In genomic region chr7:113918946-113919345, GRCh38 we compare ENCODE assay signal across 15 cellular contexts. TPM values are rescaled to one million over a fixed set of nuclear protein-coding genes. Genes with fewer than 3 reads are reported as not detected.
DNase-seq lines count a peak whose midpoint lies in the region; ATAC-seq, FAIRE-seq and TF ChIP-seq lines count a peak whose summit lies in the region.
"Had no signal": no experiment of that assay in that cellular context is flagged by ENCODE, and none has a peak within 500 bp of the region (broad histone marks: within the 10 kb centered on the region; RNA-seq: fewer than 3 reads in every experiment).

A gene with protein sequence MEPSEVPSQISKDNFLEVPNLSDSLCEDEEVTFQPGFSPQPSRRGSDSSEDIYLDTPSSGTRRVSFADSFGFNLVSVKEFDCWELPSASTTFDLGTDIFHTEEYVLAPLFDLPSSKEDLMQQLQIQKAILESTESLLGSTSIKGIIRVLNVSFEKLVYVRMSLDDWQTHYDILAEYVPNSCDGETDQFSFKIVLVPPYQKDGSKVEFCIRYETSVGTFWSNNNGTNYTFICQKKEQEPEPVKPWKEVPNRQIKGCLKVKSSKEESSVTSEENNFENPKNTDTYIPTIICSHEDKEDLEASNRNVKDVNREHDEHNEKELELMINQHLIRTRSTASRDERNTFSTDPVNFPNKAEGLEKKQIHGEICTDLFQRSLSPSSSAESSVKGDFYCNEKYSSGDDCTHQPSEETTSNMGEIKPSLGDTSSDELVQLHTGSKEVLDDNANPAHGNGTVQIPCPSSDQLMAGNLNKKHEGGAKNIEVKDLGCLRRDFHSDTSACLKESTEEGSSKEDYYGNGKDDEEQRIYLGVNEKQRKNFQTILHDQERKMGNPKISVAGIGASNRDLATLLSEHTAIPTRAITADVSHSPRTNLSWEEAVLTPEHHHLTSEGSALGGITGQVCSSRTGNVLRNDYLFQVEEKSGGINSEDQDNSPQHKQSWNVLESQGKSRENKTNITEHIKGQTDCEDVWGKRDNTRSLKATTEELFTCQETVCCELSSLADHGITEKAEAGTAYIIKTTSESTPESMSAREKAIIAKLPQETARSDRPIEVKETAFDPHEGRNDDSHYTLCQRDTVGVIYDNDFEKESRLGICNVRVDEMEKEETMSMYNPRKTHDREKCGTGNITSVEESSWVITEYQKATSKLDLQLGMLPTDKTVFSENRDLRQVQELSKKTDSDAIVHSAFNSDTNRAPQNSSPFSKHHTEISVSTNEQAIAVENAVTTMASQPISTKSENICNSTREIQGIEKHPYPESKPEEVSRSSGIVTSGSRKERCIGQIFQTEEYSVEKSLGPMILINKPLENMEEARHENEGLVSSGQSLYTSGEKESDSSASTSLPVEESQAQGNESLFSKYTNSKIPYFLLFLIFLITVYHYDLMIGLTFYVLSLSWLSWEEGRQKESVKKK (minus strand): TSS chr7:113919009. CDS start chr7:113918996, 13 bp downstream.

- H3K27ac ChIP-seq in HCT116 (ENCODE audit: low read depth, low read length) (no peak within 1 kb of the TSS), heart left ventricle (peak within 1 kb of the TSS; percentile 52 to 89 (median 74))
- H3K27ac ChIP-seq: neutrophil, upper lobe of left lung had no signal

- no peak within 1 kb of the TSS for H2AFZ ChIP-seq in HCT116 (ENCODE audit: low read depth, low read length, poor library complexity, severe bottlenecking)

- H3K79me2 ChIP-seq in HCT116 (ENCODE audit: insufficient read depth, low read length), result no peaks in the 10 kb centered on the region

- no peak for TF ChIP-seq RAD21 in HCT116 (IDR thresholded peaks at IDR 0.05; ENCODE audit: low read depth)

- H3K4me2 ChIP-seq in HCT116 (ENCODE audit: low read length), result no peak within 1 kb of the TSS

- RAD21 ChIA-PET in HCT116 (lab: Charles Lee; ENCODE audit: low non-redundant PET in 1 of 2, low total read pairs in 2 of 2, uncharacterized antibody in 2 of 2, unreplicated experiment in 2 of 2), result no interaction called here

- no peak within 1 kb of the TSS for H3K9ac ChIP-seq in HCT116 (ENCODE audit: low read length)

- ATAC-seq in HCT116 (0 out of 2 replicates have a peak, but pooled peaks have one; percentile 52), heart left ventricle (peak; percentile 96 to 97 (median 96))
- ATAC-seq: left lobe of liver had no signal

- intact Hi-C loops in HCT116 (cut with micrococcal nuclease) (no loop called here), heart left ventricle (cut with DNase I) (loop anchor here in 5 of 10 donors (5.0 to 10.0 kb wide), 4 partner anchors 124 to 147 kb away; no protein-coding TSS in a partner anchor), Calu3 (cut with micrococcal nuclease; ENCODE audit: unreplicated experiment) (no loop called here)

- H3K9me3 ChIP-seq in HCT116 (ENCODE audit: control insufficient read depth in 1 of 2, insufficient read depth in 1 of 2, low read depth in 1 of 2, low read length in 2 of 2) (no peaks in the 10 kb centered on the region), heart left ventricle (no peaks in the 10 kb centered on the region)
- H3K9me3 ChIP-seq: neutrophil, upper lobe of left lung had no signal

- no peaks in the 10 kb centered on the region for H3K9me2 ChIP-seq in HCT116 (ENCODE audit: insufficient read depth)

- no peaks in the 10 kb centered on the region for H3K27me3 Mint-ChIP-seq in Calu3 (ENCODE audit: unreplicated experiment)

- WGBS in heart left ventricle, 4 donors, result 6 to 16% (median 12%) methylated on average over 2 of the region's 2 CpGs

- POLR2A ChIA-PET in HCT116 (lab: Charles Lee), result no interaction called here

- peak; percentile 11 for FAIRE-seq in A204.1 (lab: Jason Lieb, UNC)
- no peak for FAIRE-seq in RCC 7860 (lab: Jason Lieb, UNC)

- no peak for TF ChIP-seq POLR2A in HCT116 (IDR thresholded peaks at IDR 0.05; ENCODE audit: borderline replicate concordance, extremely low read depth, insufficient read depth, insufficient read length)
- TF ChIP-seq POLR2A in heart left ventricle (IDR thresholded peaks at IDR 0.05), result no peak

- no TSS peak for BruUV-seq in HCT116 (replicated peaks; lab: Mats Ljungman, UMichigan)
- no TSS peak for BruUV-seq in Calu3 (replicated peaks; lab: Mats Ljungman, UMichigan)

- H3K36me3 ChIP-seq in HCT116 (ENCODE audit: control insufficient read depth in 1 of 2, insufficient read depth in 2 of 2, low read length in 2 of 2), result no peaks in the 10 kb centered on the region
- H3K36me3 ChIP-seq in heart left ventricle, result no peaks in the 10 kb centered on the region
- H3K36me3 ChIP-seq: neutrophil, upper lobe of left lung had no signal

- H3K9me3 Mint-ChIP-seq in Calu3 (ENCODE audit: low read depth, unreplicated experiment), result no peaks in the 10 kb centered on the region

- H3K27me3 ChIP-seq in HCT116 (ENCODE audit: insufficient read depth, low read length) (no peaks in the 10 kb centered on the region), heart left ventricle (no peaks in the 10 kb centered on the region)
- H3K27me3 ChIP-seq: neutrophil, upper lobe of left lung had no signal

- no peak within 1 kb of the TSS for H3K4me3 Mint-ChIP-seq in Calu3 (ENCODE audit: low read depth, unreplicated experiment)

- no peaks in the 10 kb centered on the region for H3K36me3 Mint-ChIP-seq in Calu3 (ENCODE audit: insufficient read depth, unreplicated experiment)

- no peaks in the 10 kb centered on the region for H4K20me1 ChIP-seq in HCT116 (ENCODE audit: insufficient read depth)

- CTCF ChIA-PET in HCT116 (lab: Charles Lee) (no interaction called here), Calu3 (lab: Charles Lee) (no interaction called here)

- DNase-seq in HCT116 (ENCODE audit: low read depth, low spot score) (no peak), NCI-H69 (lab: John Stamatoyannopoulos, UW) (peak; percentile 24), heart left ventricle (peak in 2 of 5 donors; percentile 40 to 44), GM03348 (ENCODE audit: low spot score) (no peak), HUDEP-2 (lab: John Stamatoyannopoulos, UW; ENCODE audit: unreplicated experiment in 76 of 76) (no peak), Calu3 (no peak), RCC 7860 (ENCODE audit: low spot score) (no peak)
- DNase-seq: activated T-cell treated with anti-CD3 and anti-CD28 coated beads for 4 hours, amygdala, NCI-H226, upper lobe of left lung had no signal

- TF ChIP-seq CTCF in HCT116 (IDR thresholded peaks at IDR 0.05 in 2 of 3, conservative IDR thresholded peaks at IDR 0.05 in 1 of 3; ENCODE audit: borderline replicate concordance in 1 of 3, insufficient read depth in 1 of 3, low read depth in 2 of 3, low read length in 2 of 3), result peak in 1 of 3 experiments; percentile 7; a peak in 2 of 6 replicates
- peak in 10 of 12 donors; percentile 10 to 51 (median 34) for TF ChIP-seq CTCF in heart left ventricle (IDR thresholded peaks at IDR 0.05)
- no peak for TF ChIP-seq CTCF in Calu3 (IDR thresholded peaks at IDR 0.05; ENCODE audit: unreplicated experiment)

- H3K4me1 ChIP-seq in HCT116 (ENCODE audit: control insufficient read depth in 1 of 2, insufficient read depth in 2 of 2, low read length in 2 of 2) (no peaks in the 10 kb centered on the region), heart left ventricle (peaks cover 0 to 5% (median 0%) of the 10 kb centered on the region in 12 donors)
- H3K4me1 ChIP-seq: upper lobe of left lung had no signal

- H3K4me3 ChIP-seq in HCT116 (replicated peaks in 1 of 2; ENCODE audit: low read depth in 1 of 2, low read length in 2 of 2) (no peak within 1 kb of the TSS), heart left ventricle (peak within 1 kb of the TSS; percentile 3 to 62 (median 50))
- H3K4me3 ChIP-seq: upper lobe of left lung had no signal

- H3K27ac Mint-ChIP-seq in Calu3 (ENCODE audit: unreplicated experiment), result no peak within 1 kb of the TSS

- no peaks in the 10 kb centered on the region for H3K4me1 Mint-ChIP-seq in Calu3 (ENCODE audit: low read depth, unreplicated experiment)

TF ChIP-seq in HCT116, 20 proteins besides CTCF, POLR2A, EP300 and RAD21 (continues in another document):
- no peak for TF ChIP-seq FOSL1 (IDR thresholded peaks at IDR 0.05; ENCODE audit: low read depth)
- TF ChIP-seq EGR1 (IDR thresholded peaks at IDR 0.05; ENCODE audit: low read depth), result no peak
- no peak for TF ChIP-seq CBX3 (IDR thresholded peaks at IDR 0.05; ENCODE audit: low read depth)
- TF ChIP-seq REST (IDR thresholded peaks at IDR 0.05; ENCODE audit: low read depth), result no peak

RNA-seq across cellular contexts. Expression of the gene that starts here (rescaled TPM):
- total RNA-seq in HCT116 (2021; ENCODE audit: unreplicated experiment) (not detected), heart left ventricle (100 to 1,000 TPM in 7 of 9 donors, 10 to 100 TPM in 2; 53.4 to 156 (median 117) TPM), Calu3 (2022) (not detected in 2 replicates)
- polyA plus RNA-seq in HCT116 (2012), result not detected in 2 replicates
- polyA plus RNA-seq in heart left ventricle, result 10 to 100 TPM; 17.2 to 24.3 TPM
- total RNA-seq: glomerular endothelial cell, left lobe of liver, upper lobe of left lung had no signal

Comparison
In these comparisons a context has a peak if more than half of its experiments do, and no peak if none do; other contexts are left out.
1. RNA of the gene that starts here (total RNA-seq): 53.4 to 156 TPM in heart left ventricle; not detected in HCT116 (single experiment) and not detected in Calu3; every median in the first group is over 10 times any median in the second.
2. Peak in ATAC-seq in HCT116; RNA of the gene not detected or under 1 TPM.
3. H3K4me3 ChIP-seq: peak in heart left ventricle (12 of 12); none in HCT116 (0 of 2).